Comparison of ENCODE assay signal across 2 cellular contexts in the genomic region with DNA sequence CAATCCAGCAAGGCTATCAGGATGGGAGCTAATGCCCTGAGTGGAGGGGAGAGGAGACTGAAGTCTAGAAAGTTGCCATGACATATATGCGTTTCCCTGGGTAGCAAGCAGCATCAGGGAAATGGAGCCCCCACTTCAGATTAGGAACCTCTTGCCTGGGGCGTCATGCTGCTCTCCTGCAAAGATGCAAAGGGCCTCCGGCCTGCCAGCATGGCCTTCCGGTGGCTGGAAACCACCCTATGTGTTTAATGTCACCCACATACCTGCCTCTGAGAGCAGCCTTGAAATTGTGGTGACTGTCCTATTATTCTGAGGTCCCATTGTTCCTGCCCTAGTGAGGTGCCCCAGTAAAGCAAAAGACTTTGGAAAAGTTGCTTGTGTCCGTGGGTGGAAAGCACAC.
TF ChIP-seq lines count a peak whose summit lies in the region.

No MANE protein-coding gene starts in this region.

TF ChIP-seq in GM23338, 12 proteins besides CTCF, POLR2A, EP300 and RAD21 (continues in another document):
- TF ChIP-seq ETS1 (IDR thresholded peaks at IDR 0.05) = no peak
- TF ChIP-seq ZNF331 (CRISPR knock-in tag; IDR thresholded peaks at IDR 0.05; ENCODE audit: low read depth) = no peak
- TF ChIP-seq ZNF462 (CRISPR knock-in tag; IDR thresholded peaks at IDR 0.05) = no peak
- TF ChIP-seq EZH2phosphoT487 (IDR thresholded peaks at IDR 0.05; ENCODE audit: unreplicated experiment) = no peak
- no peak for TF ChIP-seq NANOG (IDR thresholded peaks at IDR 0.05; ENCODE audit: borderline replicate concordance)
- no peak for TF ChIP-seq STAT1 (IDR thresholded peaks at IDR 0.05; ENCODE audit: unreplicated experiment)
- TF ChIP-seq ZNF114 (CRISPR knock-in tag; IDR thresholded peaks at IDR 0.05) = no peak
- no peak for TF ChIP-seq EZH2 (IDR thresholded peaks at IDR 0.05; ENCODE audit: low read depth, unreplicated experiment)
- TF ChIP-seq REST (IDR thresholded peaks at IDR 0.05; ENCODE audit: unreplicated experiment) = no peak
- no peak for TF ChIP-seq POLR2AphosphoS5 (IDR thresholded peaks at IDR 0.05; ENCODE audit: low read depth)

TF ChIP-seq in GM12878, 131 proteins besides CTCF, POLR2A, EP300 and RAD21:
- TF ChIP-seq SP1 (IDR thresholded peaks at IDR 0.05; ENCODE audit: low read depth, low read length) = no peak
- no peak for TF ChIP-seq NRF1 (conservative IDR thresholded peaks at IDR 0.05; ENCODE audit: low read depth, low read length)
- no peak for TF ChIP-seq ZNF207 (IDR thresholded peaks at IDR 0.05; ENCODE audit: borderline replicate concordance)
- no peak for TF ChIP-seq TCF7 (IDR thresholded peaks at IDR 0.05; ENCODE audit: borderline replicate concordance)
- TF ChIP-seq REST (IDR thresholded peaks at IDR 0.05; ENCODE audit: low read depth, low read length) = no peak
- no peak for TF ChIP-seq IRF5 (IDR thresholded peaks at IDR 0.05; ENCODE audit: borderline replicate concordance)
- TF ChIP-seq HCFC1 (IDR thresholded peaks at IDR 0.05; ENCODE audit: low read length) = no peak
- TF ChIP-seq BCLAF1 (IDR thresholded peaks at IDR 0.05) = no peak
- TF ChIP-seq KLF5 (IDR thresholded peaks at IDR 0.05; ENCODE audit: partially characterized antibody) = no peak
- TF ChIP-seq CBX3 (IDR thresholded peaks at IDR 0.05; ENCODE audit: borderline replicate concordance, low read depth) = no peak
- TF ChIP-seq MYB (IDR thresholded peaks at IDR 0.05; ENCODE audit: borderline replicate concordance, low read depth, low read length) = no peak
- no peak for TF ChIP-seq MYC (IDR thresholded peaks at IDR 0.05; ENCODE audit: insufficient read depth, insufficient read length, insufficient replicate concordance, low read length, severe bottlenecking)
- TF ChIP-seq, protein P1, sequence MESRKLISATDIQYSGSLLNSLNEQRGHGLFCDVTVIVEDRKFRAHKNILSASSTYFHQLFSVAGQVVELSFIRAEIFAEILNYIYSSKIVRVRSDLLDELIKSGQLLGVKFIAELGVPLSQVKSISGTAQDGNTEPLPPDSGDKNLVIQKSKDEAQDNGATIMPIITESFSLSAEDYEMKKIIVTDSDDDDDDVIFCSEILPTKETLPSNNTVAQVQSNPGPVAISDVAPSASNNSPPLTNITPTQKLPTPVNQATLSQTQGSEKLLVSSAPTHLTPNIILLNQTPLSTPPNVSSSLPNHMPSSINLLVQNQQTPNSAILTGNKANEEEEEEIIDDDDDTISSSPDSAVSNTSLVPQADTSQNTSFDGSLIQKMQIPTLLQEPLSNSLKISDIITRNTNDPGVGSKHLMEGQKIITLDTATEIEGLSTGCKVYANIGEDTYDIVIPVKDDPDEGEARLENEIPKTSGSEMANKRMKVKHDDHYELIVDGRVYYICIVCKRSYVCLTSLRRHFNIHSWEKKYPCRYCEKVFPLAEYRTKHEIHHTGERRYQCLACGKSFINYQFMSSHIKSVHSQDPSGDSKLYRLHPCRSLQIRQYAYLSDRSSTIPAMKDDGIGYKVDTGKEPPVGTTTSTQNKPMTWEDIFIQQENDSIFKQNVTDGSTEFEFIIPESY (IDR thresholded peaks at IDR 0.05) = no peak
